15 cellular contexts compared by ENCODE assay signal in genomic region chr10:105148921-105149320, GRCh38.
"Had no signal": no experiment of that assay in that cellular context is flagged by ENCODE, and none has a peak within 500 bp of the region (broad histone marks: within the 10 kb centered on the region; RNA-seq: fewer than 3 reads in every experiment).

No MANE protein-coding gene starts in this region.

- H3K36me3 Mint-ChIP-seq: activated CD4-positive, alpha-beta memory T cell treated with anti-CD3 and anti-CD28 coated beads for 36 hours; activated CD8-positive, alpha-beta memory T cell treated with anti-CD3 and anti-CD28 coated beads, Interleukin-2, amount 10 ng/mL, durations not matched to agents 7 days and 5 days; activated naive CD4-positive, alpha-beta T cell treated with anti-CD3 and anti-CD28 coated beads, Interleukin-2, amount 10 ng/mL, durations not matched to agents 7 days and 5 days; stimulated activated memory B cell treated with anti-CD40 and anti-IgM and Interleukin-4, amounts not matched to agents 10 μg/mL and 1 μg/mL and 100 μg/mL, for 72 hours had no signal

- H3K27me3 Mint-ChIP-seq: activated CD4-positive, alpha-beta memory T cell treated with anti-CD3 and anti-CD28 coated beads for 36 hours; activated CD4-positive, alpha-beta T cell treated with anti-CD3 and anti-CD28 coated beads for 36 hours; activated CD8-positive, alpha-beta memory T cell treated with anti-CD3 and anti-CD28 coated beads, Interleukin-2, amount 10 ng/mL, durations not matched to agents 7 days and 5 days; activated naive CD4-positive, alpha-beta T cell treated with anti-CD3 and anti-CD28 coated beads, Interleukin-2, amount 10 ng/mL, durations not matched to agents 7 days and 5 days; central memory CD8-positive, alpha-beta T cell; naive thymus-derived CD4-positive, alpha-beta T cell; stimulated activated memory B cell treated with anti-CD40 and anti-IgM and Interleukin-4, amounts not matched to agents 10 μg/mL and 1 μg/mL and 100 μg/mL, for 72 hours had no signal

- H3K9me3 Mint-ChIP-seq: activated CD4-positive, alpha-beta memory T cell treated with anti-CD3 and anti-CD28 coated beads for 36 hours; activated naive CD4-positive, alpha-beta T cell treated with anti-CD3 and anti-CD28 coated beads, Interleukin-2, amount 10 ng/mL, durations not matched to agents 7 days and 5 days; stimulated activated memory B cell treated with anti-CD40 and anti-IgM and Interleukin-4, amounts not matched to agents 10 μg/mL and 1 μg/mL and 100 μg/mL, for 72 hours had no signal

- H3K27ac ChIP-seq: body of pancreas, coronary artery, ovary, thyroid gland, uterus had no signal

- H3K4me1 ChIP-seq: thyroid gland, uterus had no signal

- H3K4me3 Mint-ChIP-seq: activated CD4-positive, alpha-beta memory T cell treated with anti-CD3 and anti-CD28 coated beads for 36 hours; activated CD4-positive, alpha-beta T cell treated with anti-CD3 and anti-CD28 coated beads for 36 hours; activated CD8-positive, alpha-beta memory T cell treated with anti-CD3 and anti-CD28 coated beads, Interleukin-2, amount 10 ng/mL, durations not matched to agents 7 days and 5 days; activated naive CD4-positive, alpha-beta T cell treated with anti-CD3 and anti-CD28 coated beads, Interleukin-2, amount 10 ng/mL, durations not matched to agents 7 days and 5 days; central memory CD8-positive, alpha-beta T cell; naive thymus-derived CD4-positive, alpha-beta T cell; stimulated activated memory B cell treated with anti-CD40 and anti-IgM and Interleukin-4, amounts not matched to agents 10 μg/mL and 1 μg/mL and 100 μg/mL, for 72 hours had no signal

- H3K27ac Mint-ChIP-seq: activated CD4-positive, alpha-beta memory T cell treated with anti-CD3 and anti-CD28 coated beads for 36 hours; activated CD4-positive, alpha-beta T cell treated with anti-CD3 and anti-CD28 coated beads for 36 hours; activated CD8-positive, alpha-beta memory T cell treated with anti-CD3 and anti-CD28 coated beads, Interleukin-2, amount 10 ng/mL, durations not matched to agents 7 days and 5 days; activated naive CD4-positive, alpha-beta T cell treated with anti-CD3 and anti-CD28 coated beads, Interleukin-2, amount 10 ng/mL, durations not matched to agents 7 days and 5 days; naive thymus-derived CD4-positive, alpha-beta T cell; stimulated activated memory B cell treated with anti-CD40 and anti-IgM and Interleukin-4, amounts not matched to agents 10 μg/mL and 1 μg/mL and 100 μg/mL, for 72 hours had no signal

- H3K27me3 ChIP-seq: body of pancreas, ovary, thyroid gland, uterus had no signal

- H3K4me3 ChIP-seq: body of pancreas, coronary artery, ovary, thyroid gland, uterus had no signal

- DNase-seq: activated CD4-positive, alpha-beta memory T cell treated with anti-CD3 and anti-CD28 coated beads for 36 hours; activated CD4-positive, alpha-beta T cell treated with anti-CD3 and anti-CD28 coated beads for 36 hours; activated CD8-positive, alpha-beta memory T cell treated with anti-CD3 and anti-CD28 coated beads, Interleukin-2, amount 10 ng/mL, durations not matched to agents 7 days and 5 days; activated naive CD4-positive, alpha-beta T cell treated with anti-CD3 and anti-CD28 coated beads, Interleukin-2, amount 10 ng/mL, durations not matched to agents 7 days and 5 days; activated T-cell treated with anti-CD3 and anti-CD28 coated beads, Interleukin-2, amount 50 U/mL, for 1 hour; glutamatergic neuron; naive thymus-derived CD4-positive, alpha-beta T cell; ovary; T-helper 1 cell; thyroid gland; uterus had no signal

- H3K4me1 Mint-ChIP-seq: activated CD4-positive, alpha-beta T cell treated with anti-CD3 and anti-CD28 coated beads for 36 hours; activated CD8-positive, alpha-beta memory T cell treated with anti-CD3 and anti-CD28 coated beads, Interleukin-2, amount 10 ng/mL, durations not matched to agents 7 days and 5 days; activated naive CD4-positive, alpha-beta T cell treated with anti-CD3 and anti-CD28 coated beads, Interleukin-2, amount 10 ng/mL, durations not matched to agents 7 days and 5 days; central memory CD8-positive, alpha-beta T cell; stimulated activated memory B cell treated with anti-CD40 and anti-IgM and Interleukin-4, amounts not matched to agents 10 μg/mL and 1 μg/mL and 100 μg/mL, for 72 hours had no signal

- H3K36me3 ChIP-seq: ovary, thyroid gland, uterus had no signal

- H3K9me3 ChIP-seq: body of pancreas, ovary, thyroid gland, uterus had no signal
